ENCODE assay signal across 16 cellular contexts in genomic region chr6:139446768-139447167, GRCh38.
A peak's percentile ranks its signal among the peaks of the same experiment; 100 is the strongest.
DNase-seq lines count a peak whose midpoint lies in the region; ATAC-seq, FAIRE-seq and TF ChIP-seq lines count a peak whose summit lies in the region.
"Had no signal": no experiment of that assay in that cellular context is flagged by ENCODE, and none has a peak within 500 bp of the region (broad histone marks: within the 10 kb centered on the region; RNA-seq: fewer than 3 reads in every experiment).

No MANE protein-coding gene starts in this region.

- no peak overlapping the region for H4K8ac ChIP-seq in H1 (ENCODE audit: extremely low read depth, insufficient read depth, low read length)

- H3K4me1 Mint-ChIP-seq in nephron, result peaks cover 27% of the 10 kb centered on the region

- no peak for TF ChIP-seq EP300 in H1 (IDR thresholded peaks at IDR 0.05; ENCODE audit: borderline replicate concordance in 1 of 2, low read depth in 2 of 2, low read length in 2 of 2)

- H4K91ac ChIP-seq in H1 (replicated peaks; ENCODE audit: insufficient read length, low read length), result no peak overlapping the region

- no peak for ATAC-seq in HG02970 (IDR thresholded peaks at IDR 0.05; ENCODE audit: low FRiP score, unreplicated experiment)
- ATAC-seq: A549, GM12878 had no signal

- H3K56ac ChIP-seq in H1 (replicated peaks; ENCODE audit: insufficient read length, low read depth, low read length), result no peak overlapping the region

- intact Hi-C loops in kidney (cut with DNase I), result no loop called here

- no peaks in the 10 kb centered on the region for H3K36me3 Mint-ChIP-seq in nephron (ENCODE audit: low read depth)
- H3K36me3 Mint-ChIP-seq: CD4-positive, CD25-positive, alpha-beta regulatory T cell had no signal

- H2BK15ac ChIP-seq in H1 (ENCODE audit: low read length), result no peak overlapping the region

- H3K27me3 Mint-ChIP-seq in nephron (ENCODE audit: low read depth), result no peaks in the 10 kb centered on the region

- H3K79me2 ChIP-seq in H1 (ENCODE audit: control insufficient read depth in 1 of 2, insufficient read depth in 2 of 2, low read length in 2 of 2), result no peaks in the 10 kb centered on the region

- TF ChIP-seq POLR2A in H1 (IDR thresholded peaks at IDR 0.05; ENCODE audit: control extremely low read depth in 1 of 2, low read depth in 2 of 2, low read length in 2 of 2), result no peak

- no peak for TF ChIP-seq CTCF in H1 (IDR thresholded peaks at IDR 0.05; ENCODE audit: control extremely low read depth in 1 of 3, insufficient read depth in 1 of 3, low read depth in 1 of 3, low read length in 3 of 3)
- TF ChIP-seq CTCF in nephron (IDR thresholded peaks at IDR 0.05; ENCODE audit: unreplicated experiment in 3 of 3), result no peak
- no peak for TF ChIP-seq CTCF in kidney (IDR thresholded peaks at IDR 0.05; ENCODE audit: borderline replicate concordance, extremely low read depth, insufficient read depth)

- peaks cover 0 to 2% (median 0%) of the 10 kb centered on the region in 4 experiments; a peak in 1 of 7 replicates for H3K4me1 ChIP-seq in H1 (replicated peaks in 1 of 4; ENCODE audit: control insufficient read depth in 3 of 4, insufficient read depth in 4 of 4, low read length in 3 of 4)
- H3K4me1 ChIP-seq in kidney (ENCODE audit: control insufficient read depth in 1 of 2, insufficient read depth in 1 of 2, low read depth in 1 of 2, low read length in 2 of 2), result peaks cover 0 to 3% of the 10 kb centered on the region in 2 donors
- H3K4me1 ChIP-seq: A549 had no signal

- H4K20me1 ChIP-seq in H1 (replicated peaks in 1 of 2; ENCODE audit: control insufficient read depth in 1 of 2, insufficient read depth in 2 of 2, low read length in 2 of 2), result no peaks in the 10 kb centered on the region

- 88% methylated on average over 3 of the region's 3 CpGs; no CpG with 5 or more reads in 1 of the 2 experiments for WGBS in H1 (ENCODE audit: extremely low coverage in 1 of 2, insufficient coverage in 1 of 2, insufficient read length in 1 of 2, insufficient replicate concordance in 2 of 2, low coverage in 1 of 2, low lambda C conversion rate in 2 of 2, missing lambda C conversion rate in 1 of 2), 2 experiments

- 0 out of 2 replicates have a peak overlapping the region, but pooled peaks have one; percentile 41 for H2BK20ac ChIP-seq in H1 (ENCODE audit: low read length)

- H3K4ac ChIP-seq in H1 (replicated peaks; ENCODE audit: insufficient read length, low read depth, low read length), result no peak overlapping the region

- no peak for DNase-seq in H1 (ENCODE audit: low read depth in 1 of 2, low spot score in 2 of 2)
- no peak for DNase-seq in kidney
- no peak for DNase-seq in NCI-H128 (lab: John Stamatoyannopoulos, UW; ENCODE audit: unreplicated experiment)
- no peak for DNase-seq in OCI-M2 (lab: John Stamatoyannopoulos, UW; ENCODE audit: unreplicated experiment)
- DNase-seq: Calu3; CD4-positive, CD25-positive, alpha-beta regulatory T cell; DMS 273 treated with DMSO at 0.1 percent for 48 hours; HCEC 1CT; HFFc6; KBM-7 had no signal

- H2BK12ac ChIP-seq in H1 (ENCODE audit: low read depth, low read length), result no peak overlapping the region

- POLR2A ChIA-PET in H1 (lab: Charles Lee; ENCODE audit: partially characterized antibody), result interaction anchor here (1.3 kb wide), 1 partner anchor 71 kb away, joined by 5 read pairs; no protein-coding TSS in a partner anchor

- no peak overlapping the region for H3K23ac ChIP-seq in H1 (ENCODE audit: insufficient read length)

- no peak overlapping the region for H3K14ac ChIP-seq in H1 (ENCODE audit: insufficient read length)

- no peaks in the 10 kb centered on the region for H3K79me1 ChIP-seq in H1 (ENCODE audit: low read depth, low read length)

- H3K9me3 Mint-ChIP-seq in nephron, result no peaks in the 10 kb centered on the region
- H3K9me3 Mint-ChIP-seq: CD4-positive, CD25-positive, alpha-beta regulatory T cell; HFFc6 had no signal

- H3K4me3 ChIP-seq in H1 (ENCODE audit: extremely low read depth in 1 of 4, insufficient read depth in 2 of 4, low read depth in 3 of 4, low read length in 4 of 4), result no peak overlapping the region
- no peak overlapping the region for H3K4me3 ChIP-seq in kidney (ENCODE audit: low read length in 2 of 2)
- H3K4me3 ChIP-seq: A549, GM12878 had no signal

- H3K27ac Mint-ChIP-seq in nephron, result peak overlapping the region; percentile 10 to 85 (median 17)
- H3K27ac Mint-ChIP-seq: CD4-positive, CD25-positive, alpha-beta regulatory T cell; HFFc6 had no signal

- H2BK120ac ChIP-seq in H1 (replicated peaks; ENCODE audit: low read depth, low read length), result no peak overlapping the region

- H2AFZ ChIP-seq in H1 (ENCODE audit: low read length), result no peak overlapping the region

- no peak overlapping the region for H3K4me3 Mint-ChIP-seq in nephron
- H3K4me3 Mint-ChIP-seq: CD4-positive, CD25-positive, alpha-beta regulatory T cell; HFFc6 had no signal

- no peak overlapping the region for H2BK5ac ChIP-seq in H1 (ENCODE audit: low read depth, low read length)

- CTCF ChIA-PET in H1 (lab: Charles Lee; ENCODE audit: partially characterized antibody), result interaction anchor here (0.8 kb wide), 1 partner anchor 13 kb away, joined by 3 read pairs; no protein-coding TSS in a partner anchor

- H3K18ac ChIP-seq in H1 (ENCODE audit: extremely low read depth, low read length), result no peak overlapping the region

- no peak for TF ChIP-seq RAD21 in H1 (IDR thresholded peaks at IDR 0.05 in 1 of 2, conservative IDR thresholded peaks at IDR 0.05 in 1 of 2; ENCODE audit: low read depth in 2 of 2, low read length in 2 of 2)

- no peaks in the 10 kb centered on the region for H3K36me3 ChIP-seq in H1 (ENCODE audit: control insufficient read depth in 2 of 4, insufficient read depth in 4 of 4, low read length in 3 of 4)
- no peaks in the 10 kb centered on the region for H3K36me3 ChIP-seq in kidney (ENCODE audit: control insufficient read depth in 1 of 2, insufficient read depth in 2 of 2, low read length in 2 of 2)

- H3K27ac ChIP-seq in H1 (ENCODE audit: low read depth, low read length), result no peak overlapping the region
- H3K27ac ChIP-seq in kidney (ENCODE audit: low read depth in 2 of 2, low read length in 2 of 2), result no peak overlapping the region
- H3K27ac ChIP-seq: A549 had no signal

- no peak overlapping the region for H3K9ac ChIP-seq in H1 (replicated peaks in 1 of 4; ENCODE audit: extremely low read depth in 1 of 4, low read depth in 3 of 4, low read length in 3 of 4)
- no peak overlapping the region for H3K9ac ChIP-seq in kidney (ENCODE audit: low read length in 2 of 2)

- no peak overlapping the region for H4K5ac ChIP-seq in H1 (ENCODE audit: insufficient read length, low read depth, low read length)

- H3K9me3 ChIP-seq in H1 (ENCODE audit: insufficient read depth in 2 of 2, low read depth in 1 of 2, low read length in 1 of 2), result no peaks in the 10 kb centered on the region
- H3K9me3 ChIP-seq in kidney (ENCODE audit: control insufficient read depth in 1 of 2, low read length in 2 of 2), result no peaks in the 10 kb centered on the region
- H3K9me3 ChIP-seq: A549 had no signal

- FAIRE-seq in G401.6 (lab: Jason Lieb, UNC) (peak; percentile 25), H1 (lab: Jason Lieb, UNC) (no peak), kidney (lab: Jason Lieb, UNC) (no peak)
- FAIRE-seq: A549, GM12878, GM18507 had no signal

- H2AK5ac ChIP-seq in H1 (ENCODE audit: low read depth, low read length), result no peak overlapping the region

- no peaks in the 10 kb centered on the region for H3K23me2 ChIP-seq in H1 (ENCODE audit: low read depth, low read length)

- no peaks in the 10 kb centered on the region for H3K27me3 ChIP-seq in H1 (replicated peaks in 1 of 4; ENCODE audit: control insufficient read depth in 3 of 4, extremely low read depth in 1 of 4, insufficient read depth in 3 of 4, low read length in 3 of 4)

- H3K4me2 ChIP-seq in H1 (ENCODE audit: insufficient read depth in 1 of 2, low read depth in 2 of 2, low read length in 2 of 2), result no peak overlapping the region
- H3K4me2 ChIP-seq: A549 had no signal

TF ChIP-seq in H1, 55 proteins besides CTCF, POLR2A, EP300 and RAD21:
- TF ChIP-seq SIRT6 (IDR thresholded peaks at IDR 0.05; ENCODE audit: low read length) (no peak), GTF2F1 (IDR thresholded peaks at IDR 0.05; ENCODE audit: borderline replicate concordance, low read depth, low read length) (no peak), RNF2 (IDR thresholded peaks at IDR 0.05; ENCODE audit: borderline replicate concordance, low read depth, low read length, missing control alignments, poor library complexity, severe bottlenecking) (no peak), ZNF274 (IDR thresholded peaks at IDR 0.05; ENCODE audit: borderline replicate concordance, extremely low read depth, low read length) (no peak), HDAC2 (IDR thresholded peaks at IDR 0.05; ENCODE audit: borderline replicate concordance in 1 of 2, low read depth in 2 of 2, low read length in 2 of 2) (no peak), FOSL1 (IDR thresholded peaks at IDR 0.05; ENCODE audit: insufficient read depth, low read depth, low read length) (no peak), BCL11A (IDR thresholded peaks at IDR 0.05; ENCODE audit: low read depth in 2 of 2, low read length in 2 of 2) (no peak), CBX5 (IDR thresholded peaks at IDR 0.05; ENCODE audit: low read depth, low read length) (no peak), NRF1 (IDR thresholded peaks at IDR 0.05; ENCODE audit: low read depth, low read length) (no peak), CHD2 (IDR thresholded peaks at IDR 0.05; ENCODE audit: low read length) (no peak), MAFK (IDR thresholded peaks at IDR 0.05; ENCODE audit: low read depth, low read length) (no peak)
TF ChIP-seq in H1: peak in this region for 0.
